ENCODE assay signal across 25 cellular contexts in genomic region chr6:67331304-67331703, GRCh38.
"Had no signal": no experiment of that assay in that cellular context is flagged by ENCODE, and none has a peak within 500 bp of the region (broad histone marks: within the 10 kb centered on the region; RNA-seq: fewer than 3 reads in every experiment).

No MANE protein-coding gene starts in this region.

- H3K36me3 Mint-ChIP-seq: activated naive CD4-positive, alpha-beta T cell treated with anti-CD3 and anti-CD28 coated beads, Interleukin-2, amount 50 U/mL, for 24 hours; T-cell had no signal

- H3K4me1 Mint-ChIP-seq: activated naive CD4-positive, alpha-beta T cell treated with anti-CD3 and anti-CD28 coated beads, Interleukin-2, amount 50 U/mL, for 24 hours; central memory CD8-positive, alpha-beta T cell; T-cell had no signal

- H3K4me3 ChIP-seq: ascending aorta, body of pancreas, SK-N-MC had no signal

- ATAC-seq: activated CD4-positive, CD25-positive, alpha-beta regulatory T cell treated with anti-CD3 and anti-CD28 coated beads, Interleukin-2, amount 50 U/mL, for 24 hours; activated CD8-positive, alpha-beta T cell treated with anti-CD3 and anti-CD28 coated beads for 36 hours; body of pancreas; Panc1; Right ventricle myocardium inferior; T-cell had no signal

- H3K27ac Mint-ChIP-seq: activated CD8-positive, alpha-beta T cell treated with anti-CD3 and anti-CD28 coated beads for 36 hours; activated naive CD4-positive, alpha-beta T cell treated with anti-CD3 and anti-CD28 coated beads, Interleukin-2, amount 50 U/mL, for 24 hours; activated T-helper 1 cell treated with anti-CD3 and anti-CD28 coated beads, Interleukin-12 subunit alpha, Interleukin-12 subunit beta, Interleukin-2, Interleukin-4 antibody, amounts not matched to agents 30 ng/mL and 10 ng/mL and 1 ng/mL, durations not matched to agents 14 hours and 24 hours and 36 hours; T-cell had no signal

- H3K27me3 Mint-ChIP-seq: activated CD8-positive, alpha-beta T cell treated with anti-CD3 and anti-CD28 coated beads for 36 hours; activated naive CD4-positive, alpha-beta T cell treated with anti-CD3 and anti-CD28 coated beads, Interleukin-2, amount 50 U/mL, for 24 hours; central memory CD8-positive, alpha-beta T cell; T-cell had no signal

- H3K4me1 ChIP-seq: ascending aorta, body of pancreas had no signal

- DNase-seq: activated CD4-positive, alpha-beta T cell treated with anti-CD3 and anti-CD28 coated beads for 4 hours; activated CD8-positive, alpha-beta memory T cell treated with anti-CD3 and anti-CD28 coated beads, Interleukin-2, amount 50 U/mL, for 4 hours; activated CD8-positive, alpha-beta T cell treated with anti-CD3 and anti-CD28 coated beads for 36 hours; activated effector memory CD4-positive, alpha-beta T cell treated with Interleukin-2 at 50 U/mL for 16 hours; activated naive CD4-positive, alpha-beta T cell; amniotic stem cell; body of pancreas; Kasumi-1; NCI-H1417; NCI-H1930; NCI-H2227 treated with DMSO at 0.1 percent for 48 hours; NCI-H526; NCI-H82; RPMI8226; T-cell; T-helper 2 cell; T1000 had no signal

- H3K36me3 ChIP-seq: ascending aorta had no signal

- H3K9me3 ChIP-seq: ascending aorta, body of pancreas had no signal

- H3K4me3 Mint-ChIP-seq: activated CD8-positive, alpha-beta T cell treated with anti-CD3 and anti-CD28 coated beads for 36 hours; activated naive CD4-positive, alpha-beta T cell treated with anti-CD3 and anti-CD28 coated beads, Interleukin-2, amount 50 U/mL, for 24 hours; activated T-helper 1 cell treated with anti-CD3 and anti-CD28 coated beads, Interleukin-12 subunit alpha, Interleukin-12 subunit beta, Interleukin-2, Interleukin-4 antibody, amounts not matched to agents 30 ng/mL and 10 ng/mL and 1 ng/mL, durations not matched to agents 14 hours and 24 hours and 36 hours; central memory CD8-positive, alpha-beta T cell; T-cell had no signal
